1 cellular context compared by ENCODE assay signal in genomic region chr7:158856883-158857668, GRCh38.
TF ChIP-seq lines count a peak whose summit lies in the region.

No MANE protein-coding gene starts in this region.

TF ChIP-seq in K562, 482 proteins besides CTCF, POLR2A, EP300 and RAD21 (continued from another document):
- no peak for TF ChIP-seq TCF15 (CRISPR knock-in tag; IDR thresholded peaks at IDR 0.05)
- no peak for TF ChIP-seq ZNF695 (CRISPR knock-in tag; IDR thresholded peaks at IDR 0.05)
- TF ChIP-seq PHB (CRISPR knock-in tag; IDR thresholded peaks at IDR 0.05): no peak
- no peak for TF ChIP-seq ZNF140 (CRISPR knock-in tag; IDR thresholded peaks at IDR 0.05)
- no peak for TF ChIP-seq TEAD4 (IDR thresholded peaks at IDR 0.05; ENCODE audit: low read length)
- 0 out of 2 replicates have a peak, but pooled peaks have one; percentile 13 for TF ChIP-seq TEAD4 (CRISPR knock-in tag; IDR thresholded peaks at IDR 0.05; ENCODE audit: borderline replicate concordance)
- no peak for TF ChIP-seq ZKSCAN8 (CRISPR knock-in tag; IDR thresholded peaks at IDR 0.05)
- peak; percentile 14 for TF ChIP-seq HMGN3 (IDR thresholded peaks at IDR 0.05; ENCODE audit: borderline replicate concordance, extremely low read depth, insufficient read length, low read depth, low read length)
- TF ChIP-seq GATAD2B (IDR thresholded peaks at IDR 0.05; ENCODE audit: borderline replicate concordance): peak; percentile 16; the same call in 1 of the 2 replicates
- TF ChIP-seq CHD1 (IDR thresholded peaks at IDR 0.05; ENCODE audit: low read length): peak; percentile 64
- no peak for TF ChIP-seq ZMIZ1 (IDR thresholded peaks at IDR 0.05; ENCODE audit: low read depth in 2 of 2, low read length in 2 of 2)
- no peak for TF ChIP-seq PHTF2 (CRISPR knock-in tag; IDR thresholded peaks at IDR 0.05)
- TF ChIP-seq IRF9 (tag; IDR thresholded peaks at IDR 0.05): no peak
- no peak for TF ChIP-seq ZSCAN29 (IDR thresholded peaks at IDR 0.05)
- TF ChIP-seq ZNF512 (tag; IDR thresholded peaks at IDR 0.05): peak; percentile 82
- TF ChIP-seq MIER1 (IDR thresholded peaks at IDR 0.05; ENCODE audit: low read depth): peak; percentile 36; the same call in 1 of the 2 replicates
- no peak for TF ChIP-seq GABPA (tag; conservative IDR thresholded peaks at IDR 0.05; ENCODE audit: low read depth)
- TF ChIP-seq TEAD1 (CRISPR knock-in tag; IDR thresholded peaks at IDR 0.05): peak in 1 of 2 experiments; percentile 3; a peak in 1 of 4 replicates
- TF ChIP-seq SMAD3 (CRISPR knock-in tag; conservative IDR thresholded peaks at IDR 0.05): no peak
- peak; percentile 45; the same call in 1 of the 2 replicates for TF ChIP-seq FOXO4 (CRISPR knock-in tag; IDR thresholded peaks at IDR 0.05)
- TF ChIP-seq ZBTB7A (IDR thresholded peaks at IDR 0.05; ENCODE audit: borderline replicate concordance, control insufficient read depth, low read depth, low read length): 0 out of 2 replicates have a peak, but pooled peaks have one; percentile 34
- TF ChIP-seq FOS (IDR thresholded peaks at IDR 0.05; ENCODE audit: extremely low read depth, insufficient read length): no peak
- TF ChIP-seq PHF8 (IDR thresholded peaks at IDR 0.05; ENCODE audit: borderline replicate concordance, low read length): peak; percentile 20; the same call in 1 of the 2 replicates
- no peak for TF ChIP-seq RCOR1 (IDR thresholded peaks at IDR 0.05; ENCODE audit: borderline replicate concordance in 1 of 2, low read depth in 2 of 2, low read length in 2 of 2)
- TF ChIP-seq POLR3A (IDR thresholded peaks at IDR 0.05; ENCODE audit: borderline replicate concordance, extremely low read depth, insufficient read depth, insufficient read length): no peak
- no peak for TF ChIP-seq NR4A1 (CRISPR knock-in tag; IDR thresholded peaks at IDR 0.05)
- peak; percentile 9; the same call in 1 of the 2 replicates for TF ChIP-seq NR4A1 (tag; IDR thresholded peaks at IDR 0.05)
- no peak for TF ChIP-seq ATF7 (IDR thresholded peaks at IDR 0.05)
- no peak for TF ChIP-seq STAG1 (CRISPR knock-in tag; IDR thresholded peaks at IDR 0.05; ENCODE audit: borderline replicate concordance)
- no peak for TF ChIP-seq NCOA6 (IDR thresholded peaks at IDR 0.05)
- peak; percentile 42; the same call in 1 of the 2 replicates for TF ChIP-seq ZBTB40 (IDR thresholded peaks at IDR 0.05)
- no peak for TF ChIP-seq ZBTB40 (CRISPR knock-in tag; IDR thresholded peaks at IDR 0.05)
- peak; percentile 84 for TF ChIP-seq SAP30 (IDR thresholded peaks at IDR 0.05; ENCODE audit: borderline replicate concordance, insufficient read depth, low read depth, low read length, poor library complexity, severe bottlenecking)
- peak; percentile 77; the same call in 1 of the 2 replicates for TF ChIP-seq SRSF3 (IDR thresholded peaks at IDR 0.05; ENCODE audit: insufficient read depth, low read length)
- TF ChIP-seq MCM7 (IDR thresholded peaks at IDR 0.05): 0 out of 4 replicates have a peak, but pooled peaks of 1 of the 2 experiments have one; percentile 8
- peak; percentile 91 for TF ChIP-seq RBBP5 (IDR thresholded peaks at IDR 0.05; ENCODE audit: borderline replicate concordance, insufficient read depth, low read length, poor library complexity, severe bottlenecking)
- no peak for TF ChIP-seq TAF7 (tag; IDR thresholded peaks at IDR 0.05)
- TF ChIP-seq MEF2D (tag; conservative IDR thresholded peaks at IDR 0.05; ENCODE audit: low read depth): no peak
- no peak for TF ChIP-seq CC2D1A (IDR thresholded peaks at IDR 0.05)
- TF ChIP-seq ZBTB11 (CRISPR knock-in tag; IDR thresholded peaks at IDR 0.05): no peak
TF ChIP-seq in K562: peak in this region for 28.
